ENCODE assay signal across 39 cellular contexts in genomic region chr3:191432162-191432561, GRCh38. TPM values are rescaled to one million over a fixed set of nuclear protein-coding genes. Genes with fewer than 3 reads are reported as not detected.
"Had no signal": no experiment of that assay in that cellular context is flagged by ENCODE, and none has a peak within 500 bp of the region (broad histone marks: within the 10 kb centered on the region; RNA-seq: fewer than 3 reads in every experiment).

No MANE protein-coding gene starts in this region.

- H3K4me3 ChIP-seq: MG63 had no signal

- H3K36me3 ChIP-seq: MG63 had no signal

- H3K27me3 ChIP-seq: MG63 had no signal

- DNase-seq: Karpas-422, Kasumi-1, MG63, MM.1S, MV-4-11, NCI-H1048, NCI-H1092, NCI-H1092 treated with DMSO at 0.1 percent for 48 hours, NCI-H1105, NCI-H1105 treated with DMSO at 0.1 percent for 48 hours, NCI-H1417, NCI-H1417 treated with DMSO at 0.1 percent for 48 hours, NCI-H1436, NCI-H1436 treated with DMSO at 0.1 percent for 48 hours, NCI-H146, NCI-H1694, NCI-H1694 treated with DMSO at 0.1 percent for 48 hours, NCI-H187, NCI-H187 treated with DMSO at 0.1 percent for 48 hours, NCI-H1930, NCI-H2029, NCI-H2029 treated with DMSO at 0.1 percent for 48 hours, NCI-H2081, NCI-H2081 treated with DMSO at 0.1 percent for 48 hours, NCI-H2107, NCI-H2171, NCI-H2171 treated with DMSO at 0.1 percent for 48 hours, NCI-H2227 treated with DMSO at 0.1 percent for 48 hours, NCI-H226, NCI-H345, NCI-H446, NCI-H446 treated with DMSO at 0.1 percent for 48 hours, NCI-H510A, NCI-H510A treated with DMSO at 0.1 percent for 48 hours had no signal

- H3K9me3 ChIP-seq: MG63 had no signal

- H3K4me2 ChIP-seq: KMS-11 had no signal

- H3K27ac ChIP-seq: KMS-11 had no signal

- H3K9ac ChIP-seq: KMS-11 had no signal

RNA-seq across cellular contexts. Expression of gene PYDC2, which starts 28.8 kb away (rescaled TPM):
- total RNA-seq: LHCN-M2, M059J, MCF 10A, NCI-H460 had no signal
